Comparison of ENCODE assay signal across 1 cellular context in genomic region chr1:3413975-3414710, GRCh38.
TF ChIP-seq lines count a peak whose summit lies in the region.

No MANE protein-coding gene starts in this region.

TF ChIP-seq in GM23338, 12 proteins besides CTCF, POLR2A, EP300 and RAD21 (continued from another document):
- no peak for TF ChIP-seq REST (IDR thresholded peaks at IDR 0.05; ENCODE audit: unreplicated experiment)
- TF ChIP-seq NANOG (IDR thresholded peaks at IDR 0.05; ENCODE audit: borderline replicate concordance) = no peak
- TF ChIP-seq JUNB (IDR thresholded peaks at IDR 0.05; ENCODE audit: unreplicated experiment) = no peak
- TF ChIP-seq ZNF114 (CRISPR knock-in tag; IDR thresholded peaks at IDR 0.05) = no peak
- TF ChIP-seq EZH2 (IDR thresholded peaks at IDR 0.05; ENCODE audit: low read depth, unreplicated experiment) = no peak
- no peak for TF ChIP-seq POLR2AphosphoS5 (IDR thresholded peaks at IDR 0.05; ENCODE audit: low read depth)
- TF ChIP-seq CREB1 (CRISPR knock-in tag; IDR thresholded peaks at IDR 0.05; ENCODE audit: low read depth) = no peak
- TF ChIP-seq STAT1 (IDR thresholded peaks at IDR 0.05; ENCODE audit: unreplicated experiment) = no peak
- TF ChIP-seq ZNF331 (CRISPR knock-in tag; IDR thresholded peaks at IDR 0.05; ENCODE audit: low read depth) = no peak
- no peak for TF ChIP-seq ETS1 (IDR thresholded peaks at IDR 0.05)
